In the genomic region with DNA sequence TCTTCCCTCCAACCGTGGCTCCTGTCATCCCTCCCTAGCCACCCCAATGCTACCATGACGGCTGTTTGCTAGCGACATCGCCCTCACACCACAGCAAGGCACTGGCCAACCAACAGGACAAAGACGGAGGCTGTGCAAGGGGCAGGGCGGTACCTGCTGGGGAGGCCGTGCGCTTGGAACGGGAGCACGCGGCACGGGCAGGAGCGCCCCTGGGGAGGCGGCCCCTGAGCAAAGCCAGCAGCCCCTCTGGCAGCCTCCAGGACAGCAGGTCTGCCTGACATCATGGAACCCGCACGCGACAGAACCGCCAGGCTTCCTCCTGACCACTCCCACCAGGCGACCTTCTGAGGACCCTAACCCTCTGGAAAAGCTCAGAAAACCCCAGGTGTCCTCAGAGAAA, we compare ENCODE assay signal across 29 cellular contexts.
"Had no signal": no experiment of that assay in that cellular context is flagged by ENCODE, and none has a peak within 500 bp of the region (broad histone marks: within the 10 kb centered on the region; RNA-seq: fewer than 3 reads in every experiment).

No MANE protein-coding gene starts in this region.

- ATAC-seq: activated CD4-positive, CD25-positive, alpha-beta regulatory T cell treated with anti-CD3 and anti-CD28 coated beads, Interleukin-2, amount 50 U/mL, for 24 hours; activated CD8-positive, alpha-beta T cell treated with anti-CD3 and anti-CD28 coated beads for 36 hours; activated T-cell treated with anti-CD3 and anti-CD28 coated beads, Interleukin-2, amount 50 U/mL, for 4 hours; activated T-helper 17 cell treated with anti-CD3 and anti-CD28 coated beads, Interleukin-2, amount 50 U/mL, for 72 hours; esophagus mucosa; T-helper 17 cell had no signal

- H3K27ac ChIP-seq: brain microvascular endothelial cell, coronary artery, dorsolateral prefrontal cortex, WERI-Rb-1 had no signal

- DNase-seq: activated B cell treated with CpG ODN at 0.5 μM for 24 hours; activated CD4-positive, alpha-beta T cell treated with anti-CD3 and anti-CD28 coated beads for 48 hours; activated CD4-positive, alpha-beta T cell treated with anti-CD3 and anti-CD28 coated beads, Interleukin-2, amount 50 U/mL, for 1 hour; activated CD4-positive, alpha-beta T cell treated with anti-CD3 and anti-CD28 coated beads, Interleukin-2, amount 50 U/mL, for 48 hours; activated CD8-positive, alpha-beta memory T cell treated with anti-CD3 and anti-CD28 coated beads for 24 hours; activated CD8-positive, alpha-beta T cell treated with anti-CD3 and anti-CD28 coated beads for 36 hours; activated effector memory CD4-positive, alpha-beta T cell treated with Interleukin-2 at 50 U/mL for 16 hours; activated gamma-delta T cell treated with Interleukin-2 at 50 U/mL for 16 hours; activated naive CD4-positive, alpha-beta T cell treated with anti-CD3 and anti-CD28 coated beads, Interleukin-2, amount 50 U/mL, for 16 hours; activated naive CD4-positive, alpha-beta T cell treated with Interleukin-2 at 50 U/mL for 16 hours; activated T-cell treated with anti-CD3 and anti-CD28 coated beads, Interleukin-2, amount 50 U/mL, for 4 hours; amniotic stem cell; anterior cingulate cortex; brain microvascular endothelial cell; dorsolateral prefrontal cortex; effector memory CD4-positive, alpha-beta T cell; endodermal cell; foreskin fibroblast; T-helper 1 cell; T-helper 17 cell; T1000; WERI-Rb-1 had no signal

- H3K27me3 ChIP-seq: brain microvascular endothelial cell, dorsolateral prefrontal cortex had no signal

- H3K4me3 ChIP-seq: coronary artery, dorsolateral prefrontal cortex had no signal

- FAIRE-seq: astrocyte, bronchial epithelial cell, frontal cortex had no signal
